10 cellular contexts compared by ENCODE assay signal in the genomic region with DNA sequence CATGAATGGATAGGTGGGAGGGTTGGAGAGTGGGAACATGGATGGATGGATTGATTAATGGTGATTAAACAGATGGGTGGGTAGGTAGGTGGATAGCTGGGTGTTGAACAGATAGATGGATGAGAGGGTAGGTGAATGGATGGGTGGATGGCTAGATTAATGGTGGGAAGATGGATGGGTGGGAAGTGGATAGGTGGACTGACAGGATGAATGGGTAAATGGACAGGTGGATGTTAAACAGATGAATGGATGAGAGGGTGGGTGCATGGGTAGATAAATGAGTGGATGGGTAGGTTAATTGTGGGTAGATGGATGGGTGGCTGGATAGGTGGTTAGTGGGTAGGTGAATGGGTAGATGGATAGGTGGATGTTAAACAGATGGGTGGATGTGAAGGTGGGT.
"Had no signal": no experiment of that assay in that cellular context is flagged by ENCODE, and none has a peak within 500 bp of the region (broad histone marks: within the 10 kb centered on the region; RNA-seq: fewer than 3 reads in every experiment).

No MANE protein-coding gene starts in this region.

- ATAC-seq: GM23338, K562 had no signal

- DNase-seq: H9, HCEC 1CT, HFFc6, IMR-90, KG1 had no signal

- H3K4me2 ChIP-seq: GM23338 had no signal

- H2AFZ ChIP-seq: GM23338 had no signal

- H3K27ac ChIP-seq: HL-60 had no signal

- H3K27ac Mint-ChIP-seq: GM23338, H9, HFFc6 had no signal

- FAIRE-seq: H1, H54, K562 had no signal

- H3K9me3 Mint-ChIP-seq: GM23338, H9 had no signal

- H3K4me3 Mint-ChIP-seq: GM23338, H9, HFFc6 had no signal

- H3K4me3 ChIP-seq: GM23338, K562 had no signal
